In genomic region chr15:89455535-89455934, GRCh38 we compare ENCODE assay signal across 1 cellular context.
TF ChIP-seq lines count a peak whose summit lies in the region.

No MANE protein-coding gene starts in this region.

TF ChIP-seq in HepG2, 621 proteins besides CTCF, POLR2A, EP300 and RAD21 (continued from another document and continues in another):
- TF ChIP-seq TEF (CRISPR knock-in tag; IDR thresholded peaks at IDR 0.05): peak; percentile 48; the same call in 1 of the 2 replicates
- TF ChIP-seq NR2F6 (IDR thresholded peaks at IDR 0.05): peak; percentile 37; the same call in 1 of the 2 replicates
- peak; percentile 42; the same call in 1 of the 2 replicates for TF ChIP-seq NR2F6 (CRISPR knock-in tag; IDR thresholded peaks at IDR 0.05)
- peak; percentile 61; the same call in 1 of the 2 replicates for TF ChIP-seq ZNF30 (CRISPR knock-in tag; IDR thresholded peaks at IDR 0.05)
- TF ChIP-seq ZGPAT (CRISPR knock-in tag; IDR thresholded peaks at IDR 0.05): peak; percentile 49; the same call in 1 of the 2 replicates
- TF ChIP-seq ATF6 (CRISPR knock-in tag; conservative IDR thresholded peaks at IDR 0.05): no peak
- TF ChIP-seq RARA (CRISPR knock-in tag; IDR thresholded peaks at IDR 0.05): peak; percentile 77
- TF ChIP-seq, protein P1, sequence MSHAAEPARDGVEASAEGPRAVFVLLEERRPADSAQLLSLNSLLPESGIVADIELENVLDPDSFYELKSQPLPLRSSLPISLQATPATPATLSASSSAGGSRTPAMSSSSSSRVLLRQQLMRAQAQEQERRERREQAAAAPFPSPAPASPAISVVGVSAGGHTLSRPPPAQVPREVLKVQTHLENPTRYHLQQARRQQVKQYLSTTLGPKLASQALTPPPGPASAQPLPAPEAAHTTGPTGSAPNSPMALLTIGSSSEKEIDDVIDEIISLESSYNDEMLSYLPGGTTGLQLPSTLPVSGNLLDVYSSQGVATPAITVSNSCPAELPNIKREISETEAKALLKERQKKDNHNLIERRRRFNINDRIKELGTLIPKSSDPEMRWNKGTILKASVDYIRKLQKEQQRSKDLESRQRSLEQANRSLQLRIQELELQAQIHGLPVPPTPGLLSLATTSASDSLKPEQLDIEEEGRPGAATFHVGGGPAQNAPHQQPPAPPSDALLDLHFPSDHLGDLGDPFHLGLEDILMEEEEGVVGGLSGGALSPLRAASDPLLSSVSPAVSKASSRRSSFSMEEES (CRISPR knock-in tag; IDR thresholded peaks at IDR 0.05): 0 out of 2 replicates have a peak, but pooled peaks have one; percentile 44
- TF ChIP-seq THAP11 (CRISPR knock-in tag; IDR thresholded peaks at IDR 0.05): peak; percentile 64
- TF ChIP-seq, protein P2, sequence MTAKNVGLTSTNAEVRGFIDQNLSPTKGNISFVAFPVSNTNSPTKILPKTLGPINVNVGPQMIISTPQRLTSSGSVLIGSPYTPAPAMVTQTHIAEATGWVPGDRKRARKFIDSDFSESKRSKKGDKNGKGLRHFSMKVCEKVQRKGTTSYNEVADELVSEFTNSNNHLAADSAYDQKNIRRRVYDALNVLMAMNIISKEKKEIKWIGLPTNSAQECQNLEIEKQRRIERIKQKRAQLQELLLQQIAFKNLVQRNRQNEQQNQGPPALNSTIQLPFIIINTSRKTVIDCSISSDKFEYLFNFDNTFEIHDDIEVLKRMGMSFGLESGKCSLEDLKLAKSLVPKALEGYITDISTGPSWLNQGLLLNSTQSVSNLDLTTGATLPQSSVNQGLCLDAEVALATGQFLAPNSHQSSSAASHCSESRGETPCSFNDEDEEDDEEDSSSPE (CRISPR knock-in tag; IDR thresholded peaks at IDR 0.05): peak; percentile 57; the same call in 1 of the 2 replicates
- TF ChIP-seq FOXO1 (CRISPR knock-in tag; IDR thresholded peaks at IDR 0.05): peak; percentile 66; the same call in 1 of the 2 replicates
- TF ChIP-seq JUN (CRISPR knock-in tag; IDR thresholded peaks at IDR 0.05): 0 out of 2 replicates have a peak, but pooled peaks have one; percentile 27
- 0 out of 2 replicates have a peak, but pooled peaks have one; percentile 32 for TF ChIP-seq ZBTB39 (CRISPR knock-in tag; IDR thresholded peaks at IDR 0.05)
- TF ChIP-seq, protein P3, sequence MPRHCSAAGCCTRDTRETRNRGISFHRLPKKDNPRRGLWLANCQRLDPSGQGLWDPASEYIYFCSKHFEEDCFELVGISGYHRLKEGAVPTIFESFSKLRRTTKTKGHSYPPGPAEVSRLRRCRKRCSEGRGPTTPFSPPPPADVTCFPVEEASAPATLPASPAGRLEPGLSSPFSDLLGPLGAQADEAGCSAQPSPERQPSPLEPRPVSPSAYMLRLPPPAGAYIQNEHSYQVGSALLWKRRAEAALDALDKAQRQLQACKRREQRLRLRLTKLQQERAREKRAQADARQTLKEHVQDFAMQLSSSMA (CRISPR knock-in tag; IDR thresholded peaks at IDR 0.05): no peak
- TF ChIP-seq ZSCAN31 (CRISPR knock-in tag; IDR thresholded peaks at IDR 0.05; ENCODE audit: low read depth): no peak; the same call in 1 of the 2 replicates
- no peak for TF ChIP-seq NONO (IDR thresholded peaks at IDR 0.05)
- TF ChIP-seq NONO (CRISPR knock-in tag; conservative IDR thresholded peaks at IDR 0.05): no peak
- 0 out of 4 replicates have a peak, but pooled peaks of 1 of the 2 experiments have one; percentile 35 for TF ChIP-seq ATF4 (CRISPR knock-in tag; IDR thresholded peaks at IDR 0.05)
- no peak for TF ChIP-seq ZNF574 (CRISPR knock-in tag; IDR thresholded peaks at IDR 0.05)
- no peak for TF ChIP-seq KAT7 (CRISPR knock-in tag; IDR thresholded peaks at IDR 0.05; ENCODE audit: borderline replicate concordance)
- 0 out of 2 replicates have a peak, but pooled peaks have one; percentile 46 for TF ChIP-seq ZBTB25 (CRISPR knock-in tag; IDR thresholded peaks at IDR 0.05)
- TF ChIP-seq NCOA2 (CRISPR knock-in tag; IDR thresholded peaks at IDR 0.05): peak; percentile 69; the same call in 1 of the 2 replicates
- TF ChIP-seq ZNF335 (CRISPR knock-in tag; IDR thresholded peaks at IDR 0.05): no peak
- no peak; the same call in 1 of the 2 replicates for TF ChIP-seq MIER3 (CRISPR knock-in tag; IDR thresholded peaks at IDR 0.05; ENCODE audit: borderline replicate concordance)
- TF ChIP-seq ZNF33B (CRISPR knock-in tag; IDR thresholded peaks at IDR 0.05): 0 out of 2 replicates have a peak, but pooled peaks have one; percentile 67
- TF ChIP-seq ZNF670 (CRISPR knock-in tag; IDR thresholded peaks at IDR 0.05; ENCODE audit: borderline replicate concordance): peak; percentile 67; the same call in 1 of the 2 replicates
- TF ChIP-seq NCOA1 (CRISPR knock-in tag; IDR thresholded peaks at IDR 0.05): peak; percentile 69; the same call in 1 of the 2 replicates
- no peak for TF ChIP-seq ZNF124 (CRISPR knock-in tag; IDR thresholded peaks at IDR 0.05)
- no peak for TF ChIP-seq ZNF558 (CRISPR knock-in tag; IDR thresholded peaks at IDR 0.05; ENCODE audit: borderline replicate concordance)
- 0 out of 2 replicates have a peak, but pooled peaks have one; percentile 21 for TF ChIP-seq MIXL1 (CRISPR knock-in tag; IDR thresholded peaks at IDR 0.05)
- 0 out of 4 replicates have a peak, but pooled peaks of 1 of the 2 experiments have one; percentile 40 for TF ChIP-seq KLF16 (CRISPR knock-in tag; IDR thresholded peaks at IDR 0.05)
- TF ChIP-seq, protein P4, sequence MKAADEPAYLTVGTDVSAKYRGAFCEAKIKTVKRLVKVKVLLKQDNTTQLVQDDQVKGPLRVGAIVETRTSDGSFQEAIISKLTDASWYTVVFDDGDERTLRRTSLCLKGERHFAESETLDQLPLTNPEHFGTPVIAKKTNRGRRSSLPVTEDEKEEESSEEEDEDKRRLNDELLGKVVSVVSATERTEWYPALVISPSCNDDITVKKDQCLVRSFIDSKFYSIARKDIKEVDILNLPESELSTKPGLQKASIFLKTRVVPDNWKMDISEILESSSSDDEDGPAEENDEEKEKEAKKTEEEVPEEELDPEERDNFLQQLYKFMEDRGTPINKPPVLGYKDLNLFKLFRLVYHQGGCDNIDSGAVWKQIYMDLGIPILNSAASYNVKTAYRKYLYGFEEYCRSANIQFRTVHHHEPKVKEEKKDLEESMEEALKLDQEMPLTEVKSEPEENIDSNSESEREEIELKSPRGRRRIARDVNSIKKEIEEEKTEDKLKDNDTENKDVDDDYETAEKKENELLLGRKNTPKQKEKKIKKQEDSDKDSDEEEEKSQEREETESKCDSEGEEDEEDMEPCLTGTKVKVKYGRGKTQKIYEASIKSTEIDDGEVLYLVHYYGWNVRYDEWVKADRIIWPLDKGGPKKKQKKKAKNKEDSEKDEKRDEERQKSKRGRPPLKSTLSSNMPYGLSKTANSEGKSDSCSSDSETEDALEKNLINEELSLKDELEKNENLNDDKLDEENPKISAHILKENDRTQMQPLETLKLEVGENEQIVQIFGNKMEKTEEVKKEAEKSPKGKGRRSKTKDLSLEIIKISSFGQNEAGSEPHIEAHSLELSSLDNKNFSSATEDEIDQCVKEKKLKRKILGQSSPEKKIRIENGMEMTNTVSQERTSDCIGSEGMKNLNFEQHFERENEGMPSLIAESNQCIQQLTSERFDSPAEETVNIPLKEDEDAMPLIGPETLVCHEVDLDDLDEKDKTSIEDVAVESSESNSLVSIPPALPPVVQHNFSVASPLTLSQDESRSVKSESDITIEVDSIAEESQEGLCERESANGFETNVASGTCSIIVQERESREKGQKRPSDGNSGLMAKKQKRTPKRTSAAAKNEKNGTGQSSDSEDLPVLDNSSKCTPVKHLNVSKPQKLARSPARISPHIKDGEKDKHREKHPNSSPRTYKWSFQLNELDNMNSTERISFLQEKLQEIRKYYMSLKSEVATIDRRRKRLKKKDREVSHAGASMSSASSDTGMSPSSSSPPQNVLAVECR (CRISPR knock-in tag; IDR thresholded peaks at IDR 0.05; ENCODE audit: borderline replicate concordance): peak; percentile 26; the same call in 1 of the 2 replicates
- TF ChIP-seq TCF7 (IDR thresholded peaks at IDR 0.05; ENCODE audit: low read depth): peak; percentile 63
- TF ChIP-seq TEAD3 (CRISPR knock-in tag; optimal IDR thresholded peaks at IDR 0.05; ENCODE audit: borderline replicate concordance): peak; percentile 29
